In the genomic region with DNA sequence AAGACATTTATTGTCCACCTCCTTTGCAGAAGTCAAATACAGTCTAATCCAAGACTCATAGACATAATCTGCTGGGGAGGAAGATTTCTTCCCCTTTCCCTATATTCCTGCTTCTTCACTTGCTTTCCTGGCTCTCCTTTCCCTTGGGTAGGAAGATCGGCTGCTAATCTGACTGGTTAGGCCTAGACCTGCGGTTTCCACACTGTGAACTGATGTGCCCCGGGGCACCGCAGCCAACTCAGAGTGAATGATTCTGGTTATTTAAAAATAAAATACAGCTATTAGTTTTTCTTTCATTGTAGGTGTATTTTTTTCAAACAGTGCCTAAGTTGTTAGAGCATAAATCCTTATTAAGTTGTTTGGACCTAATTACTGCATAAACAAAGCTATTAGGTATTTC, we compare ENCODE assay signal across 14 cellular contexts.
DNase-seq lines count a peak whose midpoint lies in the region; TF ChIP-seq lines count a peak whose summit lies in the region.
"Had no signal": no experiment of that assay in that cellular context is flagged by ENCODE, and none has a peak within 500 bp of the region (broad histone marks: within the 10 kb centered on the region; RNA-seq: fewer than 3 reads in every experiment).

No MANE protein-coding gene starts in this region.

- H3K27me3 ChIP-seq in cardiac muscle cell: no peaks in the 10 kb centered on the region

- no peak for TF ChIP-seq CTCF in cardiac muscle cell (IDR thresholded peaks at IDR 0.05; ENCODE audit: low read depth, low read length)
- TF ChIP-seq CTCF in epithelial cell of esophagus (IDR thresholded peaks at IDR 0.05; ENCODE audit: insufficient read depth, low read depth, low read length, missing control alignments): no peak
- no peak for TF ChIP-seq CTCF in mesothelial cell of epicardium (IDR thresholded peaks at IDR 0.05; ENCODE audit: unreplicated experiment)

- H3K9me3 ChIP-seq in cardiac muscle cell (ENCODE audit: low read depth): no peaks in the 10 kb centered on the region
- H3K9me3 ChIP-seq: Caco-2, HAP-1 had no signal

- H3K9me3 Mint-ChIP-seq in mesothelial cell of epicardium: peaks cover 6% of the 10 kb centered on the region
- H3K9me3 Mint-ChIP-seq: CD4-positive, alpha-beta memory T cell; HFFc6 had no signal

- H3K27ac ChIP-seq in cardiac muscle cell: peak overlapping the region; percentile 92

- H3K4me1 Mint-ChIP-seq in mesothelial cell of epicardium: peaks cover 5% of the 10 kb centered on the region
- H3K4me1 Mint-ChIP-seq: CD4-positive, alpha-beta memory T cell had no signal

- no peaks in the 10 kb centered on the region for H3K36me3 Mint-ChIP-seq in mesothelial cell of epicardium
- H3K36me3 Mint-ChIP-seq: CD4-positive, alpha-beta memory T cell had no signal

- no peak for DNase-seq in cardiac muscle cell (ENCODE audit: low read depth in 1 of 2, low spot score in 1 of 2)
- no peak for DNase-seq in cardiac septum (ENCODE audit: low spot score)
- peak; percentile 42 for DNase-seq in epithelial cell of esophagus (ENCODE audit: low read depth)
- DNase-seq in renal cortical epithelial cell (ENCODE audit: low read depth): peak; percentile 37
- DNase-seq in COR-L47 (lab: John Stamatoyannopoulos, UW): no peak
- DNase-seq in mesothelial cell of epicardium (ENCODE audit: low spot score in 2 of 2, unreplicated experiment in 2 of 2): no peak
- DNase-seq: C1 segment of cervical spinal cord; Caco-2; CD4-positive, alpha-beta memory T cell; DMS153; DND-41; GOT3; HFFc6 had no signal

- no peaks in the 10 kb centered on the region for H3K36me3 ChIP-seq in cardiac muscle cell
- H3K36me3 ChIP-seq: HAP-1 had no signal

- intact Hi-C loops in cardiac septum (cut with DNase I): loop anchor here (5.0 kb wide), 1 partner anchor 39 kb away; no protein-coding TSS in a partner anchor

- H3K4me3 ChIP-seq in cardiac muscle cell: no peak overlapping the region
- no peak overlapping the region for H3K4me3 ChIP-seq in epithelial cell of esophagus (ENCODE audit: low read length)
- H3K4me3 ChIP-seq: HAP-1 had no signal

- H3K27me3 Mint-ChIP-seq in mesothelial cell of epicardium (ENCODE audit: low read depth): peaks cover 3% of the 10 kb centered on the region

- no peak overlapping the region for H3K27ac Mint-ChIP-seq in mesothelial cell of epicardium
- H3K27ac Mint-ChIP-seq: CD4-positive, alpha-beta memory T cell; HFFc6 had no signal

- H3K4me3 Mint-ChIP-seq in mesothelial cell of epicardium: no peak overlapping the region
- H3K4me3 Mint-ChIP-seq: CD4-positive, alpha-beta memory T cell; HFFc6 had no signal

- H3K4me1 ChIP-seq in cardiac muscle cell (ENCODE audit: low read depth): peaks cover 21% of the 10 kb centered on the region
- H3K4me1 ChIP-seq: Caco-2, HAP-1 had no signal

Comparison
In these comparisons a context has a peak if more than half of its experiments do, and no peak if none do; other contexts are left out.
1. DNase-seq: peak in epithelial cell of esophagus (single experiment) and renal cortical epithelial cell (single experiment); none in cardiac muscle cell (0 of 2), cardiac septum (single experiment), COR-L47 (single experiment) and mesothelial cell of epicardium (0 of 2).